ENCODE assay signal across 25 cellular contexts in the genomic region with DNA sequence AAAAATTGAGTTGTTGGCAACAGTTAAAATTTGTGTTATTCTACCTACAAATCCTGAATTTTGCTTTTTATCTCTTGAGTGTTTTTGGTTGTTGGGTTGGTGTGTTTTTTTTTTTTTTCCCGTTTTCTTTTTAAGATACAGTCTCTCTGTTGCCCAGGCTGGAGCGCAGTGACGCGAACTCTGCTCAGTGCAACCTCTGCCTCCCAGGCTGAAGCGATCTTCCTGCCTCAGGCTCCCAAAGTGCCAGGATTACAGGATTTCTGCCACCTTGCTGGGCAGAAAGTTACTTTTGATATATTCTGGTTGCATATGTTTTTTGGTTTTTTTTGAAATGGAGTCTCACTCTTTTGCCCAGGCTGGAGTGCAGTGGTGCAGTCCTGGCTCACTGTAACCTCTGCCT.
"Had no signal": no experiment of that assay in that cellular context is flagged by ENCODE, and none has a peak within 500 bp of the region (broad histone marks: within the 10 kb centered on the region; RNA-seq: fewer than 3 reads in every experiment).

No MANE protein-coding gene starts in this region.

- H3K4me1 ChIP-seq: prostate gland had no signal

- H3K4me3 Mint-ChIP-seq: mesothelial cell of epicardium; natural killer cell treated with Interleukin-12 subunit alpha and Interleukin-12 subunit beta and Interleukin-15 and Interleukin-18, amount 100 ng/mL, for 72 hours; stimulated activated naive CD8-positive, alpha-beta T cell treated with anti-CD3 and anti-CD28 coated beads, Interleukin-15, amount 100 ng/mL, for 72 hours had no signal

- ATAC-seq: left lobe of liver; mucosa of descending colon; natural killer cell treated with Interleukin-12 subunit alpha and Interleukin-12 subunit beta and Interleukin-15 and Interleukin-18, amount 100 ng/mL, for 72 hours; sciatic nerve; stimulated activated naive CD8-positive, alpha-beta T cell treated with anti-CD3 and anti-CD28 coated beads, Interleukin-15, amount 100 ng/mL, for 72 hours had no signal

- H3K4me3 ChIP-seq: mucosa of descending colon, prostate gland, right atrium auricular region, smooth muscle cell, suprapubic skin, transverse colon had no signal

- H3K27me3 ChIP-seq: dorsolateral prefrontal cortex, right atrium auricular region, suprapubic skin, transverse colon had no signal

- H3K27ac ChIP-seq: prostate gland, right atrium auricular region, suprapubic skin, transverse colon had no signal

- FAIRE-seq: colon, frontal cortex, kidney had no signal

- H3K4me2 ChIP-seq: smooth muscle cell had no signal

- H3K9me3 Mint-ChIP-seq: mesothelial cell of epicardium; naive B cell; natural killer cell treated with Interleukin-12 subunit alpha and Interleukin-12 subunit beta and Interleukin-15 and Interleukin-18, amount 100 ng/mL, for 72 hours; stimulated activated naive CD8-positive, alpha-beta T cell treated with anti-CD3 and anti-CD28 coated beads, Interleukin-15, amount 100 ng/mL, for 72 hours had no signal

- H3K27me3 Mint-ChIP-seq: naive B cell; natural killer cell treated with Interleukin-12 subunit alpha and Interleukin-12 subunit beta and Interleukin-15 and Interleukin-18, amount 100 ng/mL, for 72 hours; stimulated activated naive CD8-positive, alpha-beta T cell treated with anti-CD3 and anti-CD28 coated beads, Interleukin-15, amount 100 ng/mL, for 72 hours had no signal

- H3K9me3 ChIP-seq: mucosa of descending colon, prostate gland, right atrium auricular region, suprapubic skin, transverse colon had no signal

- DNase-seq: dorsolateral prefrontal cortex; effector CD4-positive, alpha-beta T cell; head of caudate nucleus; mesenchymal stem cell; mucosa of descending colon; naive B cell; nucleus accumbens; stimulated activated CD4-positive, alpha-beta T cell treated with anti-CD3 and anti-CD28 coated beads, Interleukin-12 subunit alpha, Interleukin-12 subunit beta, amount 100 ng/mL, for 4 hours; stimulated activated CD4-positive, alpha-beta T cell treated with anti-CD3 and anti-CD28 coated beads, Interleukin-1b, Interleukin-23, amount 100 ng/mL, for 48 hours; stimulated activated CD4-positive, alpha-beta T cell treated with anti-CD3 and anti-CD28 coated beads, Interleukin-4, amount 100 ng/mL, for 1 hour; stimulated activated CD8-positive, alpha-beta memory T cell treated with anti-CD3 and anti-CD28 coated beads, Interleukin-4, amount 100 ng/mL, for 48 hours; stimulated activated naive CD4-positive, alpha-beta T cell; stimulated activated naive CD8-positive, alpha-beta T cell treated with anti-CD3 and anti-CD28 coated beads, Interleukin-15, amount 100 ng/mL, for 72 hours; transverse colon had no signal

- H3K36me3 ChIP-seq: prostate gland had no signal

- H3K27ac Mint-ChIP-seq: mesothelial cell of epicardium; natural killer cell treated with Interleukin-12 subunit alpha and Interleukin-12 subunit beta and Interleukin-15 and Interleukin-18, amount 100 ng/mL, for 72 hours had no signal
